21 cellular contexts compared by ENCODE assay signal in genomic region chr17:58873926-58874325, GRCh38.
"Had no signal": no experiment of that assay in that cellular context is flagged by ENCODE, and none has a peak within 500 bp of the region (broad histone marks: within the 10 kb centered on the region; RNA-seq: fewer than 3 reads in every experiment).

No MANE protein-coding gene starts in this region.

- H3K27me3 ChIP-seq: sigmoid colon, stomach, testis had no signal

- ATAC-seq: effector memory CD8-positive, alpha-beta T cell; left lobe of liver; natural killer cell; psoas muscle; right cardiac atrium; stimulated activated effector memory CD8-positive, alpha-beta T cell treated with anti-CD3 and anti-CD28 coated beads, Interleukin-12 subunit alpha, Interleukin-12 subunit beta, amount 100 ng/mL, for 72 hours had no signal

- H3K36me3 ChIP-seq: ovary, sigmoid colon, stomach, tibial artery had no signal

- H3K4me3 ChIP-seq: lung, ovary, psoas muscle, sigmoid colon, stomach, testis, tibial artery had no signal

- DNase-seq: cortex of kidney; effector memory CD8-positive, alpha-beta T cell; hypothalamus; immature natural killer cell; natural killer cell; occipital lobe; ovary; posterior cingulate gyrus; psoas muscle; right cardiac atrium; sigmoid colon; stimulated activated CD4-positive, alpha-beta T cell treated with anti-CD3 and anti-CD28 coated beads, Interleukin-2, amount 100 ng/mL, for 24 hours; stimulated activated CD4-positive, alpha-beta T cell treated with anti-CD3 and anti-CD28 coated beads, Interleukin-4, amount 100 ng/mL, for 24 hours; stimulated activated naive CD4-positive, alpha-beta T cell treated with Interleukin-2 at 50 U/mL for 16 hours; stomach; substantia nigra; testis; tibial artery had no signal
